13 cellular contexts compared by ENCODE assay signal in the genomic region with DNA sequence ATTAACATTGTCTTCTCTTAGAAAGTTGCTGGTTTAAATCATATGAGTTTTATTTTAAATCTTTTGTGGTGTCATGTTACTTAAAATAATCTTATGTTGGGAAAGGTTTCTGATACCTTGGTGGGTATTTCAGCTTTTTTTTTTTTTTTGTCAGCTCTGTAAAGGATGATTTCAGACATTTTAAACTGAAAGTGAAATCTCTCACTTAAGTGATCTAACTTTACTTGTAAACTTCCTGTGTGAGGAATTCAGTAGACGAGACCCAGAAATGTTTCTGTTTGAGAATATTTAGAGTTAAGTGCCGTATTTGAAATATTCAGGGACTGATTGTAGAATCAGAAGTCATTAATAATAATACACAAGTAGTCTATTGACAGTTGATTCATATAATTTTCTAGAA. TPM values are rescaled to one million over a fixed set of nuclear protein-coding genes. Genes with fewer than 3 reads are reported as not detected.
DNase-seq lines count a peak whose midpoint lies in the region; ATAC-seq, FAIRE-seq and TF ChIP-seq lines count a peak whose summit lies in the region.
"Had no signal": no experiment of that assay in that cellular context is flagged by ENCODE, and none has a peak within 500 bp of the region (broad histone marks: within the 10 kb centered on the region; RNA-seq: fewer than 3 reads in every experiment).

No MANE protein-coding gene starts in this region.

- intact Hi-C loops in HepG2 (cut with micrococcal nuclease; ENCODE audit: unreplicated experiment): no loop called here

- H3K9me3 ChIP-seq in liver (ENCODE audit: control insufficient read depth in 4 of 4, low read length in 3 of 4): no peaks in the 10 kb centered on the region
- no peaks in the 10 kb centered on the region for H3K9me3 ChIP-seq in HepG2 (ENCODE audit: low read length)
- no peaks in the 10 kb centered on the region for H3K9me3 ChIP-seq in muscle layer of duodenum (ENCODE audit: control insufficient read depth in 1 of 2, low read length in 2 of 2)

- peak overlapping the region in 1 of 2 donors; percentile 45 for H3K27ac ChIP-seq in liver (ENCODE audit: low read depth in 1 of 2, low read length in 2 of 2)
- no peak overlapping the region for H3K27ac ChIP-seq in HepG2 (ENCODE audit: extremely low read length, insufficient read depth, low read length)
- H3K27ac ChIP-seq in muscle layer of duodenum (ENCODE audit: low read length): peak overlapping the region; percentile 10
- no peak overlapping the region for H3K27ac ChIP-seq in foreskin keratinocyte
- H3K27ac ChIP-seq: C4-2B had no signal

- no peaks in the 10 kb centered on the region for H3K9me3 Mint-ChIP-seq in activated naive CD4-positive, alpha-beta T cell treated with anti-CD3 and anti-CD28 coated beads, Interleukin-2, amount 50 U/mL, for 72 hours

- CTCF ChIA-PET in HepG2 (lab: Yijun Ruan, JAX; ENCODE audit: low intra/inter-chr PET ratio, low total read pairs): no interaction called here

- H3K27me3 ChIP-seq in liver (ENCODE audit: control insufficient read depth in 4 of 4, insufficient read depth in 4 of 4, low read length in 3 of 4): no peaks in the 10 kb centered on the region
- no peaks in the 10 kb centered on the region for H3K27me3 ChIP-seq in HepG2 (ENCODE audit: control insufficient read depth in 1 of 2, insufficient read depth in 2 of 2, low read length in 2 of 2)
- H3K27me3 ChIP-seq in muscle layer of duodenum (ENCODE audit: low read depth, low read length): no peaks in the 10 kb centered on the region
- H3K27me3 ChIP-seq in foreskin keratinocyte: no peaks in the 10 kb centered on the region

- H3K4me1 ChIP-seq in liver (ENCODE audit: control insufficient read depth in 4 of 4, insufficient read depth in 4 of 4, low read length in 3 of 4) (no peaks in the 10 kb centered on the region), HepG2 (ENCODE audit: insufficient read depth, low read length) (peaks cover 11% of the 10 kb centered on the region), muscle layer of duodenum (ENCODE audit: control insufficient read depth in 1 of 2, insufficient read depth in 2 of 2, low read length in 2 of 2) (no peaks in the 10 kb centered on the region), foreskin keratinocyte (peaks cover 4% of the 10 kb centered on the region)

- POLR2A ChIA-PET in HepG2 (lab: Yijun Ruan, JAX): no interaction called here

- H3K36me3 Mint-ChIP-seq in activated naive CD4-positive, alpha-beta T cell treated with anti-CD3 and anti-CD28 coated beads, Interleukin-2, amount 50 U/mL, for 72 hours: peaks cover 5 to 11% of the 10 kb centered on the region in 2 donors

- H3K9ac ChIP-seq in liver (ENCODE audit: low read depth in 1 of 2, low read length in 2 of 2) (peak overlapping the region; percentile 20 to 43), HepG2 (ENCODE audit: insufficient read depth, low read depth, low read length) (no peak overlapping the region)

- in situ Hi-C loops in HepG2 (cut with HindIII; ENCODE audit: extremely low pct_ligation_motif_present, low pct_unique_long_range_greater_than_20kb) (no loop called here), GM13977 (cut with MboI; ENCODE audit: low pct_unique_long_range_greater_than_20kb, low sequenced_read_pairs, unreplicated experiment) (no loop called here)

- 59% methylated on average over 2 of the region's 2 CpGs for WGBS in liver
- WGBS in HepG2 (ENCODE audit: low lambda C conversion rate): 94% methylated on average over 2 of the region's 2 CpGs

- DNase-seq in HepG2 (ENCODE audit: low spot score) (no peak), GM13977 (ENCODE audit: low spot score) (no peak), anterior cingulate cortex (lab: John Stamatoyannopoulos, UW) (no peak), foreskin keratinocyte (no peak), OCI-M2 (lab: John Stamatoyannopoulos, UW; ENCODE audit: unreplicated experiment) (no peak)
- no peak for DNase-seq in activated naive CD4-positive, alpha-beta T cell treated with anti-CD3 and anti-CD28 coated beads, Interleukin-2, amount 50 U/mL, for 72 hours (ENCODE audit: low spot score in 2 of 2)
- DNase-seq: activated CD4-positive, alpha-beta T cell treated with anti-CD3 and anti-CD28 coated beads for 48 hours; H7 had no signal

- TF ChIP-seq RAD21 in liver (IDR thresholded peaks at IDR 0.05): no peak
- TF ChIP-seq RAD21 in HepG2 (CRISPR knock-in tag; IDR thresholded peaks at IDR 0.05): no peak

- peaks cover 0 to 5% (median under 1%) of the 10 kb centered on the region in 4 donors for H3K36me3 ChIP-seq in liver (ENCODE audit: control insufficient read depth in 4 of 4, insufficient read depth in 3 of 4, low read depth in 1 of 4, low read length in 3 of 4)
- H3K36me3 ChIP-seq in HepG2 (replicated peaks in 1 of 2; ENCODE audit: control insufficient read depth in 1 of 2, insufficient read depth in 2 of 2, low read length in 2 of 2): peaks cover 1 to 17% of the 10 kb centered on the region in 2 experiments; a peak in 2 of 5 replicates
- peaks cover 7 to 12% of the 10 kb centered on the region in 2 donors for H3K36me3 ChIP-seq in muscle layer of duodenum (ENCODE audit: control insufficient read depth in 1 of 2, insufficient read depth in 2 of 2, low read length in 2 of 2)

- ATAC-seq in HepG2: no peak
- no peak for ATAC-seq in activated naive CD4-positive, alpha-beta T cell treated with anti-CD3 and anti-CD28 coated beads, Interleukin-2, amount 50 U/mL, for 72 hours
- ATAC-seq in foreskin keratinocyte: no peak

- no peak for TF ChIP-seq POLR2A in HepG2 (IDR thresholded peaks at IDR 0.05; ENCODE audit: insufficient read depth in 1 of 2, low read depth in 2 of 2, low read length in 2 of 2)

- H4K20me1 ChIP-seq in HepG2 (ENCODE audit: insufficient read depth, low read length): no peaks in the 10 kb centered on the region

- H3K4me2 ChIP-seq in HepG2 (ENCODE audit: low read depth, low read length): no peak overlapping the region

- no peak for TF ChIP-seq CTCF in liver (IDR thresholded peaks at IDR 0.05; ENCODE audit: low read depth, low read length, missing input control)
- TF ChIP-seq CTCF in HepG2 (CRISPR knock-in tag; IDR thresholded peaks at IDR 0.05): no peak
- TF ChIP-seq CTCF in GM13977 (IDR thresholded peaks at IDR 0.05; ENCODE audit: extremely low read depth, insufficient read depth, missing control alignments): no peak
- TF ChIP-seq CTCF in foreskin keratinocyte (conservative IDR thresholded peaks at IDR 0.05): no peak

- FAIRE-seq in HepG2 (lab: Jason Lieb, UNC): no peak

- no peak overlapping the region for H2AFZ ChIP-seq in HepG2 (ENCODE audit: low read length)

- no peaks in the 10 kb centered on the region for H3K79me2 ChIP-seq in HepG2 (ENCODE audit: insufficient read depth, low read length)

- no TSS peak for BruUV-seq in HepG2 (replicated peaks; lab: Mats Ljungman, UMichigan)

- TF ChIP-seq EP300 in HepG2 (IDR thresholded peaks at IDR 0.05; ENCODE audit: low read depth in 2 of 2, low read length in 2 of 2) (no peak), HepG2 (CRISPR knock-in tag; IDR thresholded peaks at IDR 0.05; ENCODE audit: borderline replicate concordance) (no peak)

- H3K4me3 ChIP-seq in liver (ENCODE audit: low read depth in 1 of 3, low read length in 3 of 3) (no peak overlapping the region), HepG2 (replicated peaks in 1 of 3; ENCODE audit: insufficient read depth in 1 of 3, low read depth in 2 of 3, low read length in 3 of 3) (no peak overlapping the region), muscle layer of duodenum (ENCODE audit: low read depth in 1 of 2, low read length in 2 of 2) (no peak overlapping the region)

- peak overlapping the region; percentile 46 to 53 for H3K27ac Mint-ChIP-seq in activated naive CD4-positive, alpha-beta T cell treated with anti-CD3 and anti-CD28 coated beads, Interleukin-2, amount 50 U/mL, for 72 hours

RNA-seq across cellular contexts. Expression of gene PROX2, which starts 37.8 kb away (rescaled TPM):
- not detected for total RNA-seq in liver
- under 1 TPM in 1 of 2 donors, not detected in 1; 0.06 TPM for polyA plus RNA-seq in liver
- total RNA-seq in HepG2 (2016; rRNA removed; fragmentation: Illumina TruSeq; extraction: Trizol): not detected in 2 replicates
- not detected in 2 replicates for total RNA-seq in HepG2 (2016; cell fraction: cytosol; rRNA removed; fragmentation: Illumina TruSeq; extraction: Trizol; ENCODE audit: low read depth)
- not detected in 2 replicates for total RNA-seq in HepG2 (2016; cell fraction: insoluble cytoplasmic fraction; rRNA removed; fragmentation: Illumina TruSeq; extraction: Trizol)
- total RNA-seq in HepG2 (2016; cell fraction: membrane; rRNA removed; fragmentation: Illumina TruSeq; extraction: Trizol): not detected in 2 replicates
- not detected in 2 replicates for total RNA-seq in HepG2 (2016; cell fraction: nucleus; rRNA removed; fragmentation: Illumina TruSeq; extraction: Trizol)
- polyA plus RNA-seq in HepG2 (2011; rRNA removed): not detected in 2 replicates
- not detected in 2 replicates for polyA plus RNA-seq in HepG2 (2011; cell fraction: cytosol; rRNA removed)
- polyA plus RNA-seq in HepG2 (2011; cell fraction: nucleus; rRNA removed): not detected in 2 replicates
- 0.47 and 0.59 TPM in 2 replicates for polyA plus RNA-seq in HepG2 (2012)
- polyA plus RNA-seq in HepG2 (2016; cell fraction: cytosol; fragmentation: Illumina TruSeq; extraction: Trizol; ENCODE audit: low read depth): not detected in 2 replicates
- polyA plus RNA-seq in HepG2 (2016; cell fraction: insoluble cytoplasmic fraction; fragmentation: Illumina TruSeq; extraction: Trizol; ENCODE audit: low read depth): not detected in 2 replicates
- polyA plus RNA-seq in HepG2 (2016; cell fraction: membrane; fragmentation: Illumina TruSeq; extraction: Trizol; ENCODE audit: low read depth): not detected in 2 replicates
- not detected in 2 replicates for polyA plus RNA-seq in HepG2 (2016; cell fraction: nucleus; fragmentation: Illumina TruSeq; extraction: Trizol; ENCODE audit: insufficient read depth, low read depth)
- not detected in 2 replicates for polyA minus RNA-seq in HepG2 (2011; rRNA and poly(A)+ RNA removed; ENCODE audit: low replicate concordance)
- not detected in 2 replicates for polyA minus RNA-seq in HepG2 (2011; cell fraction: cytosol; rRNA and poly(A)+ RNA removed)
- polyA minus RNA-seq in HepG2 (2011; cell fraction: nucleus; rRNA and poly(A)+ RNA removed): not detected in 2 replicates
- under 1 TPM; 0.23 to 0.93 TPM for total RNA-seq in activated naive CD4-positive, alpha-beta T cell treated with anti-CD3 and anti-CD28 coated beads, Interleukin-2, amount 50 U/mL, for 72 hours
- total RNA-seq in foreskin keratinocyte: not detected in 2 replicates
- not detected in 2 replicates for polyA plus RNA-seq in foreskin keratinocyte
- total RNA-seq: H7, LHCN-M2 had no signal
- polyA plus RNA-seq: neural cell had no signal

RNA-seq across cellular contexts. Expression of gene DLST, which starts 43.6 kb away (rescaled TPM):
- total RNA-seq in liver: 10 to 100 TPM; 41.0 to 58.0 TPM
- 10 to 100 TPM; 10.7 to 69.3 TPM for polyA plus RNA-seq in liver
- total RNA-seq in HepG2 (2016; rRNA removed; fragmentation: Illumina TruSeq; extraction: Trizol): 56.5 and 69.9 TPM in 2 replicates
- 17.0 and 17.6 TPM in 2 replicates for total RNA-seq in HepG2 (2016; cell fraction: cytosol; rRNA removed; fragmentation: Illumina TruSeq; extraction: Trizol; ENCODE audit: low read depth)
- total RNA-seq in HepG2 (2016; cell fraction: insoluble cytoplasmic fraction; rRNA removed; fragmentation: Illumina TruSeq; extraction: Trizol): 53.1 and 69.5 TPM in 2 replicates
- total RNA-seq in HepG2 (2016; cell fraction: membrane; rRNA removed; fragmentation: Illumina TruSeq; extraction: Trizol): 32.7 and 34.6 TPM in 2 replicates
- total RNA-seq in HepG2 (2016; cell fraction: nucleus; rRNA removed; fragmentation: Illumina TruSeq; extraction: Trizol): 51.4 and 61.7 TPM in 2 replicates
- 94.3 and 102 TPM in 2 replicates for polyA plus RNA-seq in HepG2 (2011; rRNA removed)
- polyA plus RNA-seq in HepG2 (2011; cell fraction: cytosol; rRNA removed): 93.1 and 108 TPM in 2 replicates
- polyA plus RNA-seq in HepG2 (2011; cell fraction: nucleus; rRNA removed): 122 and 123 TPM in 2 replicates
- 73.8 and 77.6 TPM in 2 replicates for polyA plus RNA-seq in HepG2 (2012)
- 10.6 and 12.2 TPM in 2 replicates for polyA plus RNA-seq in HepG2 (2016; cell fraction: cytosol; fragmentation: Illumina TruSeq; extraction: Trizol; ENCODE audit: low read depth)
- 80.8 and 82.0 TPM in 2 replicates for polyA plus RNA-seq in HepG2 (2016; cell fraction: insoluble cytoplasmic fraction; fragmentation: Illumina TruSeq; extraction: Trizol; ENCODE audit: low read depth)
- 19.6 and 22.7 TPM in 2 replicates for polyA plus RNA-seq in HepG2 (2016; cell fraction: membrane; fragmentation: Illumina TruSeq; extraction: Trizol; ENCODE audit: low read depth)
- 113 and 120 TPM in 2 replicates for polyA plus RNA-seq in HepG2 (2016; cell fraction: nucleus; fragmentation: Illumina TruSeq; extraction: Trizol; ENCODE audit: insufficient read depth, low read depth)
- 129 and 131 TPM in 2 replicates for polyA minus RNA-seq in HepG2 (2011; rRNA and poly(A)+ RNA removed; ENCODE audit: low replicate concordance)
- 45.5 and 49.7 TPM in 2 replicates for polyA minus RNA-seq in HepG2 (2011; cell fraction: cytosol; rRNA and poly(A)+ RNA removed)
- 71.3 and 89.1 TPM in 2 replicates for polyA minus RNA-seq in HepG2 (2011; cell fraction: nucleus; rRNA and poly(A)+ RNA removed)
- 100 to 1,000 TPM; 125 to 135 TPM for total RNA-seq in activated naive CD4-positive, alpha-beta T cell treated with anti-CD3 and anti-CD28 coated beads, Interleukin-2, amount 50 U/mL, for 72 hours
- total RNA-seq in foreskin keratinocyte: 83.2 and 84.3 TPM in 2 replicates
- polyA plus RNA-seq in foreskin keratinocyte: 64.2 and 66.8 TPM in 2 replicates
